In the genomic region with DNA sequence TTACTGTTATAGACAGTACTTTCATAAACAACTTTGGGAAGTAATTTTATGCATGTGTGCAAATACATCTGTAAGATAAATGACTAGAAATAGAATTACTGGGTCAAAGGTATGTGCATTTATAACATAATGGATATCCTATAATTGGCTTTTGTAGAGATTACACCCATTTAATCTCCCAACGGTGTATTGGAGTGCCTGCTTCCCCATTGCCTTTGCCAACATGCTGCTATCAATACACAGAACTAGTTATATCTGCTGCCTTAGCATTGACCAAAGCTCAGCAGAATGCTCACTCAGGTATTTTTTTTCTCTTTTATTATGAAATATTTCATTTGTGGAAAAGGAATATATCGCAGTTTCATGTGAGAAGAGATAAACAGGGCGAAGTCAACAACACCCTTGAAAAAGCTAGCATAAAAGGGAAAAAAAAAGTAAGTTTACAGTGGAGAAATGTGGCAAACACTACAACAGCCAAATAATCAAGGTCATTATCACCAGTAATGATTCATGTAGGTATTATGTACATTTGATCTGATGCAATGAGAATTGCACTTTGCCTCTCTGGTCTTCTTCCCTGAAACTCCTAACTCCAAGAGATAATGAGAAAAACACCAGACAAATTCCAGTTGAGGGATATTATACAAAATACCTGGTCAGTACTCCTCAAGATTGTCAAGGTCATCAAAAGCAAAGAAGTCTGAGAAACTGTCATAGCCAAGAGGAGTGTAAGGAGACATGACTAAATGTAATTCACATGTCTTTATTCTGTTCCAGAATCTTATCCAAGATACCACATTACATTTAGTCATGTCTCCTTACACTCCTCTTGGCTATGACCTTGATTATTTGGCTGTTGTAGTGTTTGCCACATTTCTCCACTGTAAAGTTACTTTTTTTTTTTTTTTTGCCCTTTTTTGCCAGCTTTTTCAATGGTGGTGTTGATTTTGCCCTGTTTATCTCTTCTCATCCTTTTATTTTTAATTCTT, we compare ENCODE assay signal across 1 cellular context.
A peak's percentile ranks its signal among the peaks of the same experiment; 100 is the strongest.
TF ChIP-seq lines count a peak whose summit lies in the region.

No MANE protein-coding gene starts in this region.

TF ChIP-seq in liver, 16 proteins besides CTCF, POLR2A, EP300 and RAD21 (continued from another document):
- no peak for TF ChIP-seq ATF3 (IDR thresholded peaks at IDR 0.05)
- peak; percentile 20 to 64 for TF ChIP-seq HNF4A (conservative IDR thresholded peaks at IDR 0.05)
